Comparison of ENCODE assay signal across 8 cellular contexts in genomic region chr19:15330801-15331418, GRCh38. TPM values are rescaled to one million over a fixed set of nuclear protein-coding genes. Genes with fewer than 3 reads are reported as not detected.
DNase-seq lines count a peak whose midpoint lies in the region; ATAC-seq and TF ChIP-seq lines count a peak whose summit lies in the region.

No MANE protein-coding gene starts in this region.

- H3K27ac ChIP-seq in neural cell (ENCODE audit: low read length) = peak overlapping the region; percentile 87

- H3K79me2 ChIP-seq in neural cell (replicated peaks; ENCODE audit: insufficient read depth, low read length) = peaks cover 65% of the 10 kb centered on the region

- H3K4me2 ChIP-seq in neural cell (ENCODE audit: low read length) = peak overlapping the region; percentile 43

- no peaks in the 10 kb centered on the region for H3K9me2 ChIP-seq in neural cell (ENCODE audit: insufficient read depth, low read length)

- H3K9ac ChIP-seq in neural cell (ENCODE audit: low read length) = peak overlapping the region; percentile 96

- peak overlapping the region; percentile 99 for H3K4me3 ChIP-seq in neural cell (ENCODE audit: low read length)

- TF ChIP-seq POLR2A in erythroblast (IDR thresholded peaks at IDR 0.05; ENCODE audit: low read length) = no peak

- H3K9me3 Mint-ChIP-seq in activated CD4-positive, alpha-beta T cell treated with anti-CD3 and anti-CD28 coated beads, Interleukin-2, amount 10 ng/mL, durations not matched to agents 24 days and 14 days = no peaks in the 10 kb centered on the region
- H3K9me3 Mint-ChIP-seq in T-cell = no peaks in the 10 kb centered on the region

- no peaks in the 10 kb centered on the region for H3K9me3 ChIP-seq in neural cell (ENCODE audit: low read length)

- H3K27me3 ChIP-seq in neural cell (ENCODE audit: insufficient read depth, low read depth, low read length) = no peaks in the 10 kb centered on the region

- POLR2A ChIA-PET in T-cell (lab: Charles Lee) = no interaction called here

- CTCF ChIA-PET in T-cell (lab: Charles Lee) = no interaction called here

- no peak for DNase-seq in activated CD4-positive, alpha-beta T cell treated with anti-CD3 and anti-CD28 coated beads, Interleukin-2, amount 10 ng/mL, durations not matched to agents 24 days and 14 days
- DNase-seq in activated CD4-positive, alpha-beta T cell treated with anti-CD3 and anti-CD28 coated beads for 1 hour = no peak
- DNase-seq in T-cell = peak in 2 of 34 experiments; percentile 6
- peak; percentile 63 to 68 for DNase-seq in erythroblast (lab: John Stamatoyannopoulos, UW)

- intact Hi-C loops in activated CD4-positive, alpha-beta T cell treated with anti-CD3 and anti-CD28 coated beads, Interleukin-2, amount 10 ng/mL, durations not matched to agents 24 days and 14 days (cut with micrococcal nuclease) = loop anchor here (2.0 to 5.0 kb wide), 2 partner anchors 30 to 46 kb away; partner anchors contain the start of gene AKAP8

- H3K4me3 Mint-ChIP-seq in activated CD4-positive, alpha-beta T cell treated with anti-CD3 and anti-CD28 coated beads, Interleukin-2, amount 10 ng/mL, durations not matched to agents 24 days and 14 days = peak overlapping the region; percentile 96
- H3K4me3 Mint-ChIP-seq in T-cell = peak overlapping the region; percentile 91 to 94 (median 92)

- H4K20me1 ChIP-seq in neural cell (ENCODE audit: insufficient read depth) = peaks cover 14% of the 10 kb centered on the region

- peak overlapping the region; percentile 96 for H3K27ac Mint-ChIP-seq in activated CD4-positive, alpha-beta T cell treated with anti-CD3 and anti-CD28 coated beads, Interleukin-2, amount 10 ng/mL, durations not matched to agents 24 days and 14 days
- peak overlapping the region; percentile 89 to 90 for H3K27ac Mint-ChIP-seq in T-cell

- no peak for TF ChIP-seq RAD21 in neural cell (conservative IDR thresholded peaks at IDR 0.05)

- TF ChIP-seq CTCF in neural cell (IDR thresholded peaks at IDR 0.05; ENCODE audit: poor library complexity, severe bottlenecking) = no peak

- no peaks in the 10 kb centered on the region for H3F3A ChIP-seq in neural cell (ENCODE audit: insufficient read depth, low read length, poor library complexity, severe bottlenecking)

- no peaks in the 10 kb centered on the region for H3K27me3 Mint-ChIP-seq in activated CD4-positive, alpha-beta T cell treated with anti-CD3 and anti-CD28 coated beads, Interleukin-2, amount 10 ng/mL, durations not matched to agents 24 days and 14 days
- no peaks in the 10 kb centered on the region for H3K27me3 Mint-ChIP-seq in T-cell

- no peak for TF ChIP-seq EP300 in neural cell (conservative IDR thresholded peaks at IDR 0.05; ENCODE audit: poor library complexity, severe bottlenecking)

- no peaks in the 10 kb centered on the region for H3K36me3 ChIP-seq in neural cell (ENCODE audit: insufficient read depth, low read length)

- H2AFZ ChIP-seq in neural cell (ENCODE audit: low read depth, low read length) = no peak overlapping the region

- H3K36me3 Mint-ChIP-seq in activated CD4-positive, alpha-beta T cell treated with anti-CD3 and anti-CD28 coated beads, Interleukin-2, amount 10 ng/mL, durations not matched to agents 24 days and 14 days (ENCODE audit: low read depth) = peaks cover 27% of the 10 kb centered on the region
- peaks cover 7% of the 10 kb centered on the region for H3K36me3 Mint-ChIP-seq in T-cell

- peaks cover 40% of the 10 kb centered on the region for H3K4me1 Mint-ChIP-seq in activated CD4-positive, alpha-beta T cell treated with anti-CD3 and anti-CD28 coated beads, Interleukin-2, amount 10 ng/mL, durations not matched to agents 24 days and 14 days
- peaks cover 56 to 63% (median 57%) of the 10 kb centered on the region in 3 donors for H3K4me1 Mint-ChIP-seq in T-cell

- peak in 1 of 4 experiments; percentile 0 for ATAC-seq in T-cell (replicated peaks in 1 of 4)
- ATAC-seq in HG03439 (IDR thresholded peaks at IDR 0.05; ENCODE audit: unreplicated experiment) = no peak
- ATAC-seq in GM21367 (IDR thresholded peaks at IDR 0.05; ENCODE audit: unreplicated experiment) = no peak
- no peak for ATAC-seq in GM19328 (IDR thresholded peaks at IDR 0.05; ENCODE audit: unreplicated experiment)

TF ChIP-seq in neural cell, 6 proteins besides CTCF, POLR2A, EP300 and RAD21:
- TF ChIP-seq MXI1 (conservative IDR thresholded peaks at IDR 0.05; ENCODE audit: poor library complexity, severe bottlenecking) = peak; percentile 17
- no peak for TF ChIP-seq TAF1 (IDR thresholded peaks at IDR 0.05; ENCODE audit: low read depth)
TF ChIP-seq in neural cell: peak in this region for 1.

RNA-seq across cellular contexts. Expression of gene BRD4, which starts 1.4 kb away (rescaled TPM):
- 109 TPM in 2 replicates for total RNA-seq in activated CD4-positive, alpha-beta T cell treated with anti-CD3 and anti-CD28 coated beads, Interleukin-2, amount 10 ng/mL, durations not matched to agents 24 days and 14 days
- total RNA-seq in T-cell = 100 to 1,000 TPM; 115 to 154 (median 139) TPM
- 3.6 and 5.8 TPM in 2 replicates for polyA plus RNA-seq in neural cell
- 15.3 and 25.1 TPM in 2 replicates for polyA minus RNA-seq in neural cell

RNA-seq across cellular contexts. Expression of gene AKAP8, which starts 48.7 kb away (rescaled TPM):
- total RNA-seq in activated CD4-positive, alpha-beta T cell treated with anti-CD3 and anti-CD28 coated beads, Interleukin-2, amount 10 ng/mL, durations not matched to agents 24 days and 14 days = 55.4 and 56.2 TPM in 2 replicates
- total RNA-seq in T-cell = 10 to 100 TPM; 75.8 to 90.3 (median 86.7) TPM
- 22.7 and 25.4 TPM in 2 replicates for polyA plus RNA-seq in neural cell
- polyA minus RNA-seq in neural cell = 16.1 and 19.7 TPM in 2 replicates

Comparison
In these comparisons a context has a peak if more than half of its experiments do, and no peak if none do; other contexts are left out.
1. DNase-seq: peak in erythroblast (2 of 2); none in activated CD4-positive, alpha-beta T cell treated with anti-CD3 and anti-CD28 coated beads, Interleukin-2, amount 10 ng/mL, durations not matched to agents 24 days and 14 days (single experiment) and activated CD4-positive, alpha-beta T cell treated with anti-CD3 and anti-CD28 coated beads for 1 hour (single experiment).